In the genomic region with DNA sequence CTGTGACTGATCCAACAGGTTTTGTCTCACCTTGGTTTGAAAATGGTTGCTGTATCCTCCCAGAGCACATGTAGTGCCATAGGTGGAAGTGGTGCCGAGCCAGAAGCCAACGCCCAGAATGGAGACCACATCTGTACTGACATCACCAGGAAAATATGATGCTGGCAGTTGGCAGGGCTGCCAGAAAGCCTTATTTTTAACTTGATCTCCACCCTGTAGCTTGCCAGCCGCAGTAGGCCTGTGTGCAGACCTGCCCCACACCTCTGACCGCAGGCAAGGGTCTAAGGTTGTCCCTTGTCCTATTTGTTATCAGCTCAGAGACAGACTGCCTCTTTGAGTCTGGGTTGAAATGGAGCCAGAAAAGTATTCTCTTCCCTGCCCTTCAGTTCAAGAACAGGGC, we compare ENCODE assay signal across 1 cellular context.
TF ChIP-seq lines count a peak whose summit lies in the region.

No MANE protein-coding gene starts in this region.

TF ChIP-seq in HepG2, 621 proteins besides CTCF, POLR2A, EP300 and RAD21 (continued from another document):
- TF ChIP-seq, protein P1, sequence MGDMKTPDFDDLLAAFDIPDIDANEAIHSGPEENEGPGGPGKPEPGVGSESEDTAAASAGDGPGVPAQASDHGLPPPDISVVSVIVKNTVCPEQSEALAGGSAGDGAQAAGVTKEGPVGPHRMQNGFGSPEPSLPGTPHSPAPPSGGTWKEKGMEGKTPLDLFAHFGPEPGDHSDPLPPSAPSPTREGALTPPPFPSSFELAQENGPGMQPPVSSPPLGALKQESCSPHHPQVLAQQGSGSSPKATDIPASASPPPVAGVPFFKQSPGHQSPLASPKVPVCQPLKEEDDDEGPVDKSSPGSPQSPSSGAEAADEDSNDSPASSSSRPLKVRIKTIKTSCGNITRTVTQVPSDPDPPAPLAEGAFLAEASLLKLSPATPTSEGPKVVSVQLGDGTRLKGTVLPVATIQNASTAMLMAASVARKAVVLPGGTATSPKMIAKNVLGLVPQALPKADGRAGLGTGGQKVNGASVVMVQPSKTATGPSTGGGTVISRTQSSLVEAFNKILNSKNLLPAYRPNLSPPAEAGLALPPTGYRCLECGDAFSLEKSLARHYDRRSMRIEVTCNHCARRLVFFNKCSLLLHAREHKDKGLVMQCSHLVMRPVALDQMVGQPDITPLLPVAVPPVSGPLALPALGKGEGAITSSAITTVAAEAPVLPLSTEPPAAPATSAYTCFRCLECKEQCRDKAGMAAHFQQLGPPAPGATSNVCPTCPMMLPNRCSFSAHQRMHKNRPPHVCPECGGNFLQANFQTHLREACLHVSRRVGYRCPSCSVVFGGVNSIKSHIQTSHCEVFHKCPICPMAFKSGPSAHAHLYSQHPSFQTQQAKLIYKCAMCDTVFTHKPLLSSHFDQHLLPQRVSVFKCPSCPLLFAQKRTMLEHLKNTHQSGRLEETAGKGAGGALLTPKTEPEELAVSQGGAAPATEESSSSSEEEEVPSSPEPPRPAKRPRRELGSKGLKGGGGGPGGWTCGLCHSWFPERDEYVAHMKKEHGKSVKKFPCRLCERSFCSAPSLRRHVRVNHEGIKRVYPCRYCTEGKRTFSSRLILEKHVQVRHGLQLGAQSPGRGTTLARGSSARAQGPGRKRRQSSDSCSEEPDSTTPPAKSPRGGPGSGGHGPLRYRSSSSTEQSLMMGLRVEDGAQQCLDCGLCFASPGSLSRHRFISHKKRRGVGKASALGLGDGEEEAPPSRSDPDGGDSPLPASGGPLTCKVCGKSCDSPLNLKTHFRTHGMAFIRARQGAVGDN (CRISPR knock-in tag; IDR thresholded peaks at IDR 0.05), result peak; percentile 42; the same call in 1 of the 2 replicates
- TF ChIP-seq ZFP1 (CRISPR knock-in tag; IDR thresholded peaks at IDR 0.05), result no peak
- 0 out of 2 replicates have a peak, but pooled peaks have one; percentile 26 for TF ChIP-seq RXRA (CRISPR knock-in tag; IDR thresholded peaks at IDR 0.05)
- TF ChIP-seq U2AF2 (IDR thresholded peaks at IDR 0.05; ENCODE audit: low read depth, low read length), result no peak
- TF ChIP-seq POLR2G (IDR thresholded peaks at IDR 0.05; ENCODE audit: low read depth, low read length), result peak; percentile 42; the same call in 1 of the 2 replicates
- 0 out of 2 replicates have a peak, but pooled peaks have one; percentile 16 for TF ChIP-seq HNF4G (IDR thresholded peaks at IDR 0.05; ENCODE audit: borderline replicate concordance, low read depth, low read length)
- TF ChIP-seq HNF4G (CRISPR knock-in tag; IDR thresholded peaks at IDR 0.05; ENCODE audit: borderline replicate concordance, low read depth), result no peak
- TF ChIP-seq ELF4 (CRISPR knock-in tag; IDR thresholded peaks at IDR 0.05; ENCODE audit: borderline replicate concordance), result no peak
- 0 out of 2 replicates have a peak, but pooled peaks have one; percentile 43 for TF ChIP-seq ZNF790 (CRISPR knock-in tag; IDR thresholded peaks at IDR 0.05; ENCODE audit: borderline replicate concordance)
- TF ChIP-seq, protein P2, sequence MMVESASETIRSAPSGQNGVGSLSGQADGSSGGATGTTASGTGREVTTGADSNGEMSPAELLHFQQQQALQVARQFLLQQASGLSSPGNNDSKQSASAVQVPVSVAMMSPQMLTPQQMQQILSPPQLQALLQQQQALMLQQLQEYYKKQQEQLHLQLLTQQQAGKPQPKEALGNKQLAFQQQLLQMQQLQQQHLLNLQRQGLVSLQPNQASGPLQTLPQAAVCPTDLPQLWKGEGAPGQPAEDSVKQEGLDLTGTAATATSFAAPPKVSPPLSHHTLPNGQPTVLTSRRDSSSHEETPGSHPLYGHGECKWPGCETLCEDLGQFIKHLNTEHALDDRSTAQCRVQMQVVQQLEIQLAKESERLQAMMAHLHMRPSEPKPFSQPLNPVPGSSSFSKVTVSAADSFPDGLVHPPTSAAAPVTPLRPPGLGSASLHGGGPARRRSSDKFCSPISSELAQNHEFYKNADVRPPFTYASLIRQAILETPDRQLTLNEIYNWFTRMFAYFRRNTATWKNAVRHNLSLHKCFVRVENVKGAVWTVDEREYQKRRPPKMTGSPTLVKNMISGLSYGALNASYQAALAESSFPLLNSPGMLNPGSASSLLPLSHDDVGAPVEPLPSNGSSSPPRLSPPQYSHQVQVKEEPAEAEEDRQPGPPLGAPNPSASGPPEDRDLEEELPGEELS (CRISPR knock-in tag; IDR thresholded peaks at IDR 0.05), result no peak
TF ChIP-seq in HepG2: peak in this region for 11.
